In genomic region chr1:160659566-160659965, GRCh38 we compare ENCODE assay signal across 30 cellular contexts. TPM values are rescaled to one million over a fixed set of nuclear protein-coding genes. Genes with fewer than 3 reads are reported as not detected.
"Had no signal": no experiment of that assay in that cellular context is flagged by ENCODE, and none has a peak within 500 bp of the region (broad histone marks: within the 10 kb centered on the region; RNA-seq: fewer than 3 reads in every experiment).

No MANE protein-coding gene starts in this region.

- H3K4me3 Mint-ChIP-seq: activated CD8-positive, alpha-beta T cell treated with anti-CD3 and anti-CD28 coated beads for 36 hours; activated naive CD8-positive, alpha-beta T cell treated with anti-CD3 and anti-CD28 coated beads for 36 hours; activated T-cell treated with anti-CD3 and anti-CD28 coated beads, Interleukin-2, amount 50 U/mL, for 72 hours; activated T-helper 17 cell treated with anti-CD3 and anti-CD28 coated beads, Interleukin-2, amount 50 U/mL, for 72 hours had no signal

- H3K4me2 ChIP-seq: KMS-11, PC-9 had no signal

- H3K27me3 ChIP-seq: brain microvascular endothelial cell had no signal

- H3K9me3 Mint-ChIP-seq: activated T-helper 17 cell treated with anti-CD3 and anti-CD28 coated beads, Interleukin-2, amount 50 U/mL, for 72 hours had no signal

- H3K27ac ChIP-seq: brain microvascular endothelial cell, KMS-11, PC-9 had no signal

- H3K27ac Mint-ChIP-seq: activated CD8-positive, alpha-beta T cell treated with anti-CD3 and anti-CD28 coated beads for 36 hours; activated naive CD8-positive, alpha-beta T cell treated with anti-CD3 and anti-CD28 coated beads for 36 hours; activated T-cell treated with anti-CD3 and anti-CD28 coated beads, Interleukin-2, amount 50 U/mL, for 72 hours; activated T-helper 17 cell treated with anti-CD3 and anti-CD28 coated beads, Interleukin-2, amount 50 U/mL, for 72 hours had no signal

- H3K4me3 ChIP-seq: PC-9 had no signal

- H2AFZ ChIP-seq: PC-9 had no signal

- H3K36me3 ChIP-seq: brain microvascular endothelial cell had no signal

- H3K9ac ChIP-seq: KMS-11 had no signal

- FAIRE-seq: RCC 7860, TTC549 had no signal

- DNase-seq: activated CD8-positive, alpha-beta T cell treated with anti-CD3 and anti-CD28 coated beads for 36 hours; activated effector memory CD4-positive, alpha-beta T cell treated with anti-CD3 and anti-CD28 coated beads, Interleukin-2, amount 50 U/mL, for 16 hours; activated naive CD4-positive, alpha-beta T cell; activated naive CD4-positive, alpha-beta T cell treated with anti-CD3 and anti-CD28 coated beads, Interleukin-2, amount 50 U/mL, for 16 hours; activated naive CD8-positive, alpha-beta T cell treated with anti-CD3 and anti-CD28 coated beads for 36 hours; activated T-cell treated with anti-CD3 and anti-CD28 coated beads, Interleukin-2, amount 50 U/mL, for 1 hour; activated T-cell treated with anti-CD3 and anti-CD28 coated beads, Interleukin-2, amount 50 U/mL, for 72 hours; amniotic stem cell; aorta; brain microvascular endothelial cell; central memory CD4-positive, alpha-beta T cell; NCI-H1092 treated with DMSO at 0.1 percent for 48 hours; NCI-H1417; NCI-H146; NCI-H187; NCI-H2029 treated with DMSO at 0.1 percent for 48 hours; NCI-H2107; NCI-H2171; NCI-H510A; NCI-H748 treated with DMSO at 0.1 percent for 48 hours; PC-9; Right ventricle myocardium superior; SW 1271; T-helper 1 cell had no signal

- ATAC-seq: activated CD8-positive, alpha-beta T cell treated with anti-CD3 and anti-CD28 coated beads for 36 hours; activated T-cell treated with anti-CD3 and anti-CD28 coated beads, Interleukin-2, amount 50 U/mL, for 72 hours; activated T-helper 17 cell treated with anti-CD3 and anti-CD28 coated beads, Interleukin-2, amount 50 U/mL, for 72 hours had no signal

- H3K27me3 Mint-ChIP-seq: activated CD8-positive, alpha-beta T cell treated with anti-CD3 and anti-CD28 coated beads for 36 hours; activated naive CD8-positive, alpha-beta T cell treated with anti-CD3 and anti-CD28 coated beads for 36 hours; activated T-helper 17 cell treated with anti-CD3 and anti-CD28 coated beads, Interleukin-2, amount 50 U/mL, for 72 hours had no signal

RNA-seq across cellular contexts. Expression of gene SLAMF1, which starts 12.7 kb away (rescaled TPM):
- total RNA-seq: chondrocyte, LHCN-M2, PC-9 had no signal
- polyA plus RNA-seq: aorta had no signal

RNA-seq across cellular contexts. Expression of gene CD48, which starts 52.1 kb away (rescaled TPM):
- total RNA-seq: chondrocyte, LHCN-M2, PC-9 had no signal
